ENCODE assay signal across 14 cellular contexts in the genomic region with DNA sequence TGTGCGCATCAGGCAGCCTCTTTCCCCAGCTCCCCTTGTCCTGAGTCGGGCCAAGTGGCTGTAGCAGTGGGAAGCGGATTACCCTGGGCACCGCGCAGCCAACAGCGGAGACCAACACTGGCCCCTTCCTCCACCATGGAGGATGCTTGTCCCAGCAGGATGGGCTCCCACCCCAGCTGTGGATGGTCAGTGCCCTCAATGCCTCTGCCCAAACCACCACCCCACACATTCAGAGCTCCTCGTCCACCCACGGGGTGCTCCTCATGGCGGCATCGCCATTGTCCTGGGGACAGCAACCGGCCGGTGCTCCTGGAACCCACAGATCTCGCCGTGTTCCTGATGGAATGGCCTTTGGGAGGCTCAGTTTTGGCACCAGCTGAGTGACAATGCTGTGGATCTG. TPM values are rescaled to one million over a fixed set of nuclear protein-coding genes. Genes with fewer than 3 reads are reported as not detected.
"Had no signal": no experiment of that assay in that cellular context is flagged by ENCODE, and none has a peak within 500 bp of the region (broad histone marks: within the 10 kb centered on the region; RNA-seq: fewer than 3 reads in every experiment).

No MANE protein-coding gene starts in this region.

- H3K36me3 ChIP-seq: gastroesophageal sphincter, neutrophil, ovary, transverse colon had no signal

- H3K27me3 ChIP-seq: ovary had no signal

- H3K4me3 ChIP-seq: gastroesophageal sphincter, ovary, psoas muscle, transverse colon had no signal

- H3K4me1 ChIP-seq: psoas muscle had no signal

- H3K9me3 ChIP-seq: neutrophil, ovary, psoas muscle, transverse colon had no signal

- DNase-seq: amniotic stem cell, caudate nucleus, hippocampal formation, left ventricle myocardium superior, psoas muscle had no signal

- H3K36me3 Mint-ChIP-seq: mesothelial cell of epicardium had no signal

- H3K27ac ChIP-seq: gastroesophageal sphincter, neutrophil, ovary, psoas muscle, transverse colon, VCaP had no signal

- H3K27ac Mint-ChIP-seq: activated T-helper 1 cell treated with anti-CD3 and anti-CD28 coated beads, Interleukin-12 subunit alpha, Interleukin-12 subunit beta, Interleukin-2, Interleukin-4 antibody, amounts not matched to agents 30 ng/mL and 10 ng/mL and 1 ng/mL, durations not matched to agents 14 hours and 24 hours and 36 hours; mesothelial cell of epicardium; T-helper 1 cell treated with Interleukin-12 subunit alpha and Interleukin-12 subunit beta and Interleukin-4 antibody, amounts not matched to agents 30 μg/mL and 1 μg/mL, for 36 hours had no signal

- H3K9me3 Mint-ChIP-seq: activated T-helper 1 cell treated with anti-CD3 and anti-CD28 coated beads, Interleukin-12 subunit alpha, Interleukin-12 subunit beta, Interleukin-2, Interleukin-4 antibody, amounts not matched to agents 30 ng/mL and 10 ng/mL and 1 ng/mL, durations not matched to agents 14 hours and 24 hours and 36 hours had no signal

- H3K4me3 Mint-ChIP-seq: activated T-helper 1 cell treated with anti-CD3 and anti-CD28 coated beads, Interleukin-12 subunit alpha, Interleukin-12 subunit beta, Interleukin-2, Interleukin-4 antibody, amounts not matched to agents 30 ng/mL and 10 ng/mL and 1 ng/mL, durations not matched to agents 14 hours and 24 hours and 36 hours; mesothelial cell of epicardium; naive thymus-derived CD4-positive, alpha-beta T cell; T-helper 1 cell treated with Interleukin-12 subunit alpha and Interleukin-12 subunit beta and Interleukin-4 antibody, amounts not matched to agents 30 μg/mL and 1 μg/mL, for 36 hours had no signal

- ATAC-seq: gastroesophageal sphincter, psoas muscle had no signal

RNA-seq across cellular contexts. Expression of a gene that starts 29.0 kb away (rescaled TPM):
- total RNA-seq: activated T-helper 1 cell treated with anti-CD3 and anti-CD28 coated beads, Interleukin-12 subunit alpha, Interleukin-12 subunit beta, Interleukin-2, Interleukin-4 antibody, amounts not matched to agents 30 ng/mL and 10 ng/mL and 1 ng/mL, durations not matched to agents 14 hours and 24 hours and 36 hours; naive thymus-derived CD4-positive, alpha-beta T cell had no signal
- polyA plus RNA-seq: naive thymus-derived CD4-positive, alpha-beta T cell had no signal
